In genomic region chr18:9860682-9861081, GRCh38 we compare ENCODE assay signal across 19 cellular contexts. TPM values are rescaled to one million over a fixed set of nuclear protein-coding genes. Genes with fewer than 3 reads are reported as not detected.
"Had no signal": no experiment of that assay in that cellular context is flagged by ENCODE, and none has a peak within 500 bp of the region (broad histone marks: within the 10 kb centered on the region; RNA-seq: fewer than 3 reads in every experiment).

No MANE protein-coding gene starts in this region.

- DNase-seq: effector memory CD4-positive, alpha-beta T cell; gastrocnemius medialis; heart right ventricle; islet precursor cell; left ventricle myocardium inferior; mesendoderm; naive B cell; posterior cingulate gyrus; sigmoid colon; stimulated activated naive CD4-positive, alpha-beta T cell; stomach; substantia nigra; transverse colon had no signal

- H3K4me3 ChIP-seq: esophagus muscularis mucosa, gastrocnemius medialis, heart right ventricle, left ventricle myocardium inferior, lung, sigmoid colon, skin epidermis, stomach, thoracic aorta, transverse colon had no signal

- H3K9me3 ChIP-seq: gastrocnemius medialis, sigmoid colon, thoracic aorta had no signal

- H3K27ac ChIP-seq: epithelial cell of prostate, esophagus muscularis mucosa, gastrocnemius medialis, heart right ventricle, left ventricle myocardium inferior, sigmoid colon, skin epidermis, stomach, thoracic aorta, transverse colon had no signal

- ATAC-seq: gastrocnemius medialis, heart right ventricle had no signal

- H3K27me3 ChIP-seq: esophagus muscularis mucosa, gastrocnemius medialis, heart right ventricle, sigmoid colon, stomach, transverse colon had no signal

- H3K36me3 ChIP-seq: gastrocnemius medialis, left ventricle myocardium inferior, transverse colon had no signal

RNA-seq across cellular contexts. Expression of gene TXNDC2, which starts 25.1 kb away (rescaled TPM):
- total RNA-seq: gastrocnemius medialis, left ventricle myocardium inferior, sigmoid colon, urinary bladder had no signal
